7 cellular contexts compared by ENCODE assay signal in genomic region chr18:50009772-50010171, GRCh38.
DNase-seq lines count a peak whose midpoint lies in the region; ATAC-seq, FAIRE-seq and TF ChIP-seq lines count a peak whose summit lies in the region.

No MANE protein-coding gene starts in this region.

- H3K4me3 ChIP-seq in bronchial epithelial cell (ENCODE audit: low read depth, low read length) (no peak overlapping the region), left lung (no peak overlapping the region)

- no peaks in the 10 kb centered on the region for H3K36me3 Mint-ChIP-seq in HFFc6 (ENCODE audit: low read depth)
- no peaks in the 10 kb centered on the region for H3K36me3 Mint-ChIP-seq in stimulated activated effector memory CD8-positive, alpha-beta T cell treated with anti-CD3 and anti-CD28 coated beads, Interleukin-12 subunit alpha, Interleukin-12 subunit beta, amount 100 ng/mL, for 72 hours

- FAIRE-seq in bronchial epithelial cell (lab: Jason Lieb, UNC): no peak

- no peaks in the 10 kb centered on the region for H3K4me1 ChIP-seq in left lung

- no peak overlapping the region for H3K27ac ChIP-seq in left lung

- H3K27me3 ChIP-seq in bronchial epithelial cell (ENCODE audit: control insufficient read depth, insufficient read depth, low read length) (no peaks in the 10 kb centered on the region), left lung (peaks cover 0 to 5% of the 10 kb centered on the region in 2 donors)

- TF ChIP-seq CTCF in GM12872 (IDR thresholded peaks at IDR 0.05; ENCODE audit: insufficient read depth, low read depth, low read length) (peak; percentile 80), HFFc6 (IDR thresholded peaks at IDR 0.05) (peak; percentile 81), bronchial epithelial cell (IDR thresholded peaks at IDR 0.05; ENCODE audit: insufficient read depth, low read length, severe bottlenecking) (peak; percentile 69), left lung (IDR thresholded peaks at IDR 0.05) (peak; percentile 28 to 49)

- peaks cover 34% of the 10 kb centered on the region for H3K27me3 Mint-ChIP-seq in HFFc6 (ENCODE audit: insufficient read depth)

- DNase-seq in HFFc6 (peak; percentile 23), NCI-H128 (lab: John Stamatoyannopoulos, UW; ENCODE audit: unreplicated experiment) (peak; percentile 68), T-helper 1 cell (peak in 3 of 5 donors; percentile 9 to 50 (median 10)), bronchial epithelial cell (ENCODE audit: low read depth) (peak; percentile 48), left lung (peak in 1 of 2 donors; percentile 54)
- DNase-seq in stimulated activated effector memory CD8-positive, alpha-beta T cell treated with anti-CD3 and anti-CD28 coated beads, Interleukin-12 subunit alpha, Interleukin-12 subunit beta, amount 100 ng/mL, for 72 hours (ENCODE audit: low spot score in 2 of 2): peak; percentile 10 to 65

- no peak overlapping the region for H3K4me3 Mint-ChIP-seq in HFFc6
- H3K4me3 Mint-ChIP-seq in stimulated activated effector memory CD8-positive, alpha-beta T cell treated with anti-CD3 and anti-CD28 coated beads, Interleukin-12 subunit alpha, Interleukin-12 subunit beta, amount 100 ng/mL, for 72 hours: no peak overlapping the region

- H3K27ac Mint-ChIP-seq in HFFc6: no peak overlapping the region
- H3K27ac Mint-ChIP-seq in stimulated activated effector memory CD8-positive, alpha-beta T cell treated with anti-CD3 and anti-CD28 coated beads, Interleukin-12 subunit alpha, Interleukin-12 subunit beta, amount 100 ng/mL, for 72 hours: no peak overlapping the region

- H3K36me3 ChIP-seq in bronchial epithelial cell (ENCODE audit: control insufficient read depth, insufficient read depth, low read length) (no peaks in the 10 kb centered on the region), left lung (no peaks in the 10 kb centered on the region)

- intact Hi-C loops in left lung (cut with DNase I): no loop called here

- H3K9me3 Mint-ChIP-seq in HFFc6: no peaks in the 10 kb centered on the region
- H3K9me3 Mint-ChIP-seq in stimulated activated effector memory CD8-positive, alpha-beta T cell treated with anti-CD3 and anti-CD28 coated beads, Interleukin-12 subunit alpha, Interleukin-12 subunit beta, amount 100 ng/mL, for 72 hours: no peaks in the 10 kb centered on the region

- peak; percentile 86 for ATAC-seq in left lung
- peak; percentile 79 for ATAC-seq in stimulated activated effector memory CD8-positive, alpha-beta T cell treated with anti-CD3 and anti-CD28 coated beads, Interleukin-12 subunit alpha, Interleukin-12 subunit beta, amount 100 ng/mL, for 72 hours

- peaks cover 47% of the 10 kb centered on the region for H3K4me1 Mint-ChIP-seq in HFFc6 (ENCODE audit: low read depth)
- no peaks in the 10 kb centered on the region for H3K4me1 Mint-ChIP-seq in stimulated activated effector memory CD8-positive, alpha-beta T cell treated with anti-CD3 and anti-CD28 coated beads, Interleukin-12 subunit alpha, Interleukin-12 subunit beta, amount 100 ng/mL, for 72 hours

- H3K9me3 ChIP-seq in left lung: no peaks in the 10 kb centered on the region
